1 cellular context compared by ENCODE assay signal in the genomic region with DNA sequence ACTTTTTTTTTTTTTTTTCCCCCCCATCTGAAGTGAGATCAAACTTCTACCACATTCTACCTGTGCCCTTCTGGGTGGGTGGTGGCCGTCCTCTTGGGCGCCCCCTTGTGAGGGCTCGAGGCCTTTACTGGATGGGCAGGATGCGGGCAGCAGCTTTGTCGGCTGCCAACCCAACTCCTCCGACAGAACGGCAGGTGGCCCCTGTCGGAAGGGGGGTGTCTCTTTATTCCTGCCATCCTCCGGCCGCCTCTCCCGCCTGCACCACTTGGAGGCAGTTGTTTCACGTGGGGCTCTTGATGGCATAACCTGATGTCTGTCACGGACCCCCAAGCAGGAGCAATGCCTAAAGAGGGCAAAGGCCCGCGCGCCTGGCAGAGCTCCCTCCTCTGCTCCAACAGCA.
TF ChIP-seq lines count a peak whose summit lies in the region.

No MANE protein-coding gene starts in this region.

TF ChIP-seq in K562, 482 proteins besides CTCF, POLR2A, EP300 and RAD21:
- TF ChIP-seq HNRNPL (IDR thresholded peaks at IDR 0.05; ENCODE audit: low read depth, low read length): 0 out of 2 replicates have a peak, but pooled peaks have one; percentile 28
- TF ChIP-seq EGR1 (conservative IDR thresholded peaks at IDR 0.05): peak; percentile 28; the same call in 1 of the 2 replicates
- TF ChIP-seq, protein P1, sequence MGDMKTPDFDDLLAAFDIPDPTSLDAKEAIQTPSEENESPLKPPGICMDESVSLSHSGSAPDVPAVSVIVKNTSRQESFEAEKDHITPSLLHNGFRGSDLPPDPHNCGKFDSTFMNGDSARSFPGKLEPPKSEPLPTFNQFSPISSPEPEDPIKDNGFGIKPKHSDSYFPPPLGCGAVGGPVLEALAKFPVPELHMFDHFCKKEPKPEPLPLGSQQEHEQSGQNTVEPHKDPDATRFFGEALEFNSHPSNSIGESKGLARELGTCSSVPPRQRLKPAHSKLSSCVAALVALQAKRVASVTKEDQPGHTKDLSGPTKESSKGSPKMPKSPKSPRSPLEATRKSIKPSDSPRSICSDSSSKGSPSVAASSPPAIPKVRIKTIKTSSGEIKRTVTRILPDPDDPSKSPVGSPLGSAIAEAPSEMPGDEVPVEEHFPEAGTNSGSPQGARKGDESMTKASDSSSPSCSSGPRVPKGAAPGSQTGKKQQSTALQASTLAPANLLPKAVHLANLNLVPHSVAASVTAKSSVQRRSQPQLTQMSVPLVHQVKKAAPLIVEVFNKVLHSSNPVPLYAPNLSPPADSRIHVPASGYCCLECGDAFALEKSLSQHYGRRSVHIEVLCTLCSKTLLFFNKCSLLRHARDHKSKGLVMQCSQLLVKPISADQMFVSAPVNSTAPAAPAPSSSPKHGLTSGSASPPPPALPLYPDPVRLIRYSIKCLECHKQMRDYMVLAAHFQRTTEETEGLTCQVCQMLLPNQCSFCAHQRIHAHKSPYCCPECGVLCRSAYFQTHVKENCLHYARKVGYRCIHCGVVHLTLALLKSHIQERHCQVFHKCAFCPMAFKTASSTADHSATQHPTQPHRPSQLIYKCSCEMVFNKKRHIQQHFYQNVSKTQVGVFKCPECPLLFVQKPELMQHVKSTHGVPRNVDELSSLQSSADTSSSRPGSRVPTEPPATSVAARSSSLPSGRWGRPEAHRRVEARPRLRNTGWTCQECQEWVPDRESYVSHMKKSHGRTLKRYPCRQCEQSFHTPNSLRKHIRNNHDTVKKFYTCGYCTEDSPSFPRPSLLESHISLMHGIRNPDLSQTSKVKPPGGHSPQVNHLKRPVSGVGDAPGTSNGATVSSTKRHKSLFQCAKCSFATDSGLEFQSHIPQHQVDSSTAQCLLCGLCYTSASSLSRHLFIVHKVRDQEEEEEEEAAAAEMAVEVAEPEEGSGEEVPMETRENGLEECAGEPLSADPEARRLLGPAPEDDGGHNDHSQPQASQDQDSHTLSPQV (IDR thresholded peaks at IDR 0.05): peak; percentile 18; the same call in 1 of the 2 replicates
- TF ChIP-seq EZH2 (IDR thresholded peaks at IDR 0.05; ENCODE audit: borderline replicate concordance, low read depth, low read length): no peak
